Comparison of ENCODE assay signal across 16 cellular contexts in genomic region chr3:151900460-151900859, GRCh38. TPM values are rescaled to one million over a fixed set of nuclear protein-coding genes. Genes with fewer than 3 reads are reported as not detected.
DNase-seq lines count a peak whose midpoint lies in the region; ATAC-seq and TF ChIP-seq lines count a peak whose summit lies in the region.
"Had no signal": no experiment of that assay in that cellular context is flagged by ENCODE, and none has a peak within 500 bp of the region (broad histone marks: within the 10 kb centered on the region; RNA-seq: fewer than 3 reads in every experiment).

No MANE protein-coding gene starts in this region.

- no peak overlapping the region for H2BK120ac ChIP-seq in neuronal stem cell (ENCODE audit: low read depth, low read length)

- no peak overlapping the region for H4K91ac ChIP-seq in neuronal stem cell (ENCODE audit: low read depth, low read length, poor library complexity)

- no peak overlapping the region for H2BK12ac ChIP-seq in neuronal stem cell (ENCODE audit: low read length)

- TF ChIP-seq CTCF in natural killer cell (IDR thresholded peaks at IDR 0.05) (no peak), OCI-LY7 (conservative IDR thresholded peaks at IDR 0.05; ENCODE audit: low read length) (no peak)

- no peak overlapping the region for H4K8ac ChIP-seq in neuronal stem cell (ENCODE audit: low read depth, low read length)

- no peaks in the 10 kb centered on the region for H3K79me1 ChIP-seq in neuronal stem cell (ENCODE audit: low read depth, low read length)

- H2BK15ac ChIP-seq in neuronal stem cell (ENCODE audit: low read length), result no peak overlapping the region

- no peak for DNase-seq in natural killer cell treated with Interleukin-12 subunit alpha and Interleukin-12 subunit beta and Interleukin-15 and Interleukin-18, amount 100 ng/mL, for 72 hours (ENCODE audit: low spot score)
- DNase-seq in natural killer cell (no peak), T-helper 17 cell (no peak), lung microvascular endothelial cell (ENCODE audit: low read depth in 2 of 2) (peak; percentile 29 to 76), neuronal stem cell (ENCODE audit: low spot score) (no peak), OCI-LY7 (ENCODE audit: low spot score) (no peak), dedifferentiated amniotic fluid mesenchymal stem cell (ENCODE audit: extremely low spot score) (no peak)
- no peak for DNase-seq in activated naive CD4-positive, alpha-beta T cell (lab: John Stamatoyannopoulos, UW)
- DNase-seq: CD4-positive, CD25-positive, alpha-beta regulatory T cell; DMS79; GDM1; GOT3; NCI-H146; NCI-H2227 treated with DMSO at 0.1 percent for 48 hours; NCI-H526 had no signal

- WGBS in neuronal stem cell (ENCODE audit: extremely low coverage in 2 of 2, insufficient read length in 2 of 2, insufficient replicate concordance in 1 of 2), 2 donors, result no CpG with 5 or more reads among the region's 2 CpGs

- H3K36me3 Mint-ChIP-seq in natural killer cell treated with Interleukin-12 subunit alpha and Interleukin-12 subunit beta and Interleukin-15 and Interleukin-18, amount 100 ng/mL, for 72 hours, result no peaks in the 10 kb centered on the region
- H3K36me3 Mint-ChIP-seq in natural killer cell (no peaks in the 10 kb centered on the region), T-helper 17 cell (ENCODE audit: low read depth) (no peaks in the 10 kb centered on the region)
- H3K36me3 Mint-ChIP-seq: CD4-positive, CD25-positive, alpha-beta regulatory T cell had no signal

- no peaks in the 10 kb centered on the region for H3K79me2 ChIP-seq in OCI-LY7 (ENCODE audit: insufficient read depth, low read depth, low read length)

- no peaks in the 10 kb centered on the region for H4K20me1 ChIP-seq in OCI-LY7 (ENCODE audit: insufficient read depth, low read length)

- H3K18ac ChIP-seq in neuronal stem cell (ENCODE audit: low read length), result no peak overlapping the region

- H3K4me1 Mint-ChIP-seq in natural killer cell treated with Interleukin-12 subunit alpha and Interleukin-12 subunit beta and Interleukin-15 and Interleukin-18, amount 100 ng/mL, for 72 hours (ENCODE audit: low read depth in 2 of 2), result peaks cover 37 to 42% of the 10 kb centered on the region in 2 donors
- H3K4me1 Mint-ChIP-seq in natural killer cell (peaks cover 45 to 51% of the 10 kb centered on the region in 2 donors), T-helper 17 cell (peaks cover 12% of the 10 kb centered on the region)

- no peak overlapping the region for H2AFZ ChIP-seq in neuronal stem cell (ENCODE audit: low read length)
- no peak overlapping the region for H2AFZ ChIP-seq in OCI-LY7 (ENCODE audit: low read length)

- no peaks in the 10 kb centered on the region for H3K27me3 Mint-ChIP-seq in natural killer cell treated with Interleukin-12 subunit alpha and Interleukin-12 subunit beta and Interleukin-15 and Interleukin-18, amount 100 ng/mL, for 72 hours
- H3K27me3 Mint-ChIP-seq in natural killer cell (ENCODE audit: low read depth in 2 of 2) (peaks cover 0 to 3% of the 10 kb centered on the region in 2 donors), T-helper 17 cell (peaks cover 27% of the 10 kb centered on the region)
- H3K27me3 Mint-ChIP-seq: CD4-positive, CD25-positive, alpha-beta regulatory T cell had no signal

- no peak overlapping the region for H2AK5ac ChIP-seq in neuronal stem cell (ENCODE audit: low read depth, low read length)

- H3K4ac ChIP-seq in neuronal stem cell (ENCODE audit: low read length), result no peak overlapping the region

- no peak overlapping the region for H3K14ac ChIP-seq in neuronal stem cell (ENCODE audit: low read length)

- no peaks in the 10 kb centered on the region for H3K9me2 ChIP-seq in OCI-LY7 (ENCODE audit: insufficient read depth, low read length)

- peak overlapping the region; percentile 8 to 78 for H3K27ac Mint-ChIP-seq in natural killer cell treated with Interleukin-12 subunit alpha and Interleukin-12 subunit beta and Interleukin-15 and Interleukin-18, amount 100 ng/mL, for 72 hours
- H3K27ac Mint-ChIP-seq in natural killer cell (peak overlapping the region in 1 of 2 donors; percentile 78), T-helper 17 cell (peak overlapping the region; percentile 49)

- no peak overlapping the region for H3K23ac ChIP-seq in neuronal stem cell (ENCODE audit: low read depth, low read length, poor library complexity)

- no peaks in the 10 kb centered on the region for H3K9me3 Mint-ChIP-seq in natural killer cell treated with Interleukin-12 subunit alpha and Interleukin-12 subunit beta and Interleukin-15 and Interleukin-18, amount 100 ng/mL, for 72 hours
- H3K9me3 Mint-ChIP-seq in natural killer cell, result no peaks in the 10 kb centered on the region
- H3K9me3 Mint-ChIP-seq: CD4-positive, CD25-positive, alpha-beta regulatory T cell had no signal

- POLR2A ChIA-PET in OCI-LY7 (lab: Charles Lee), result no interaction called here

- no peak overlapping the region for H3K27ac ChIP-seq in neuronal stem cell (replicated peaks; ENCODE audit: low read length)
- H3K27ac ChIP-seq in OCI-LY7 (ENCODE audit: low read depth, low read length, poor library complexity, severe bottlenecking), result no peak overlapping the region

- H3K4me3 Mint-ChIP-seq in natural killer cell treated with Interleukin-12 subunit alpha and Interleukin-12 subunit beta and Interleukin-15 and Interleukin-18, amount 100 ng/mL, for 72 hours, result peak overlapping the region; percentile 21
- H3K4me3 Mint-ChIP-seq in natural killer cell (no peak overlapping the region), T-helper 17 cell (no peak overlapping the region)
- H3K4me3 Mint-ChIP-seq: CD4-positive, CD25-positive, alpha-beta regulatory T cell had no signal

- H3K4me2 ChIP-seq in neuronal stem cell (ENCODE audit: insufficient read depth, low read length, poor library complexity, severe bottlenecking) (no peak overlapping the region), OCI-LY7 (ENCODE audit: low read length) (no peak overlapping the region)

- no peak overlapping the region for H3K9ac ChIP-seq in neuronal stem cell (ENCODE audit: low read depth, low read length, poor library complexity)

- no peak for ATAC-seq in natural killer cell treated with Interleukin-12 subunit alpha and Interleukin-12 subunit beta and Interleukin-15 and Interleukin-18, amount 100 ng/mL, for 72 hours
- ATAC-seq in natural killer cell, result no peak
- ATAC-seq in T-helper 17 cell, result no peak

- no TSS peak for BruUV-seq in OCI-LY7 (replicated peaks; lab: Mats Ljungman, UMichigan)

- H2BK5ac ChIP-seq in neuronal stem cell (ENCODE audit: low read length), result no peak overlapping the region

- intact Hi-C loops in natural killer cell (cut with micrococcal nuclease) (no loop called here), OCI-LY7 (cut with micrococcal nuclease; ENCODE audit: unreplicated experiment) (no loop called here)

- H3K9me3 ChIP-seq in T-helper 17 cell (ENCODE audit: control insufficient read depth, low read length, poor library complexity, severe bottlenecking) (peaks cover 3% of the 10 kb centered on the region), neuronal stem cell (replicated peaks in 1 of 2; ENCODE audit: control insufficient read depth in 2 of 2, insufficient read depth in 1 of 2, low read depth in 1 of 2, low read length in 2 of 2) (no peaks in the 10 kb centered on the region), OCI-LY7 (ENCODE audit: low read length) (no peaks in the 10 kb centered on the region)
- H3K9me3 ChIP-seq: SJSA1 had no signal

- H3K4me1 ChIP-seq in neuronal stem cell (ENCODE audit: control insufficient read depth in 2 of 2, insufficient read depth in 1 of 2, low read depth in 1 of 2, low read length in 2 of 2) (peaks cover 4 to 6% of the 10 kb centered on the region in 2 donors), OCI-LY7 (ENCODE audit: insufficient read depth, low read length, poor library complexity, severe bottlenecking) (no peaks in the 10 kb centered on the region)

- H3K4me3 ChIP-seq in neuronal stem cell (ENCODE audit: low read length in 2 of 2), result no peak overlapping the region
- H3K4me3 ChIP-seq in OCI-LY7 (ENCODE audit: low read depth, low read length, poor library complexity, severe bottlenecking), result no peak overlapping the region
- H3K4me3 ChIP-seq: SJSA1 had no signal

- CTCF ChIA-PET in OCI-LY7 (lab: Charles Lee; ENCODE audit: unreplicated experiment), result no interaction called here

- H3K36me3 ChIP-seq in neuronal stem cell (replicated peaks in 1 of 2; ENCODE audit: control insufficient read depth in 2 of 2, insufficient read depth in 2 of 2, low read length in 2 of 2) (no peaks in the 10 kb centered on the region), OCI-LY7 (ENCODE audit: insufficient read depth, low read length) (no peaks in the 10 kb centered on the region)
- H3K36me3 ChIP-seq: SJSA1 had no signal

- H3K27me3 ChIP-seq in neuronal stem cell (ENCODE audit: control insufficient read depth in 3 of 3, insufficient read depth in 3 of 3, low read depth in 1 of 3, low read length in 3 of 3), result no peaks in the 10 kb centered on the region
- H3K27me3 ChIP-seq: SJSA1 had no signal

RNA-seq across cellular contexts. Expression of gene SUCNR1, which starts 27.0 kb away (rescaled TPM):
- not detected for total RNA-seq in natural killer cell treated with Interleukin-12 subunit alpha and Interleukin-12 subunit beta and Interleukin-15 and Interleukin-18, amount 100 ng/mL, for 72 hours
- under 1 TPM in 2 of 3 donors, not detected in 1; 0.19 to 0.23 TPM for total RNA-seq in natural killer cell
- total RNA-seq in T-helper 17 cell, result 1 to 10 TPM in 1 of 2 donors, not detected in 1; 1.6 TPM
- not detected in 2 replicates for total RNA-seq in lung microvascular endothelial cell
- polyA plus RNA-seq in neuronal stem cell (2013, experiment 1 of 2), result not detected
- not detected for polyA plus RNA-seq in neuronal stem cell (2013, experiment 2 of 2)
- total RNA-seq in OCI-LY7 (2014; rRNA removed; shearing (Covaris generic)), result not detected in 2 replicates
- not detected in 2 replicates for total RNA-seq in OCI-LY7 (2022)
- polyA plus RNA-seq: CD4-positive, CD25-positive, alpha-beta regulatory T cell had no signal

Comparison
In these comparisons a context has a peak if more than half of its experiments do, and no peak if none do; other contexts are left out.
1. DNase-seq: peak in lung microvascular endothelial cell (2 of 2); none in natural killer cell treated with Interleukin-12 subunit alpha and Interleukin-12 subunit beta and Interleukin-15 and Interleukin-18, amount 100 ng/mL, for 72 hours (single experiment), natural killer cell (single experiment), T-helper 17 cell (0 of 3), activated naive CD4-positive, alpha-beta T cell (0 of 4), neuronal stem cell (single experiment), OCI-LY7 (single experiment) and dedifferentiated amniotic fluid mesenchymal stem cell (single experiment).